ENCODE assay signal across 18 cellular contexts in genomic region chr2:71313-72035, GRCh38. TPM values are rescaled to one million over a fixed set of nuclear protein-coding genes. Genes with fewer than 3 reads are reported as not detected.
DNase-seq lines count a peak whose midpoint lies in the region; TF ChIP-seq lines count a peak whose summit lies in the region.
"Had no signal": no experiment of that assay in that cellular context is flagged by ENCODE, and none has a peak within 500 bp of the region (broad histone marks: within the 10 kb centered on the region; RNA-seq: fewer than 3 reads in every experiment).

No MANE protein-coding gene starts in this region.

- peak overlapping the region; percentile 61 to 64 for H3K27ac ChIP-seq in esophagus (ENCODE audit: low read depth in 2 of 2, low read length in 1 of 2)
- H3K27ac ChIP-seq: SJCRH30 had no signal

- H3K4me3 ChIP-seq in esophagus (ENCODE audit: low read depth in 1 of 2, low read length in 2 of 2) (no peak overlapping the region), BE2C (ENCODE audit: low read depth, low read length) (no peak overlapping the region)
- H3K4me3 ChIP-seq: SJCRH30 had no signal

- H3K9me3 ChIP-seq in esophagus (ENCODE audit: control insufficient read depth in 2 of 2, insufficient read depth in 1 of 2, low read depth in 1 of 2, low read length in 1 of 2) = peaks cover 0 to 2% of the 10 kb centered on the region in 2 donors
- H3K9me3 ChIP-seq in BE2C = no peaks in the 10 kb centered on the region
- H3K9me3 ChIP-seq: Caco-2, SJCRH30 had no signal

- 37 to 66% methylated on average over 5 of the region's 5 CpGs for WGBS in esophagus, 2 donors

- DNase-seq in HPDE6-E6E7 (ENCODE audit: extremely low spot score) (peak; percentile 40), SW480 (ENCODE audit: low spot score) (peak; percentile 82), renal cortical epithelial cell (ENCODE audit: low read depth) (peak; percentile 49), BE2C (no peak), NCI-H524 treated with DMSO at 0.1 percent for 48 hours (lab: John Stamatoyannopoulos, UW) (no peak), NCI-H187 treated with DMSO at 0.1 percent for 48 hours (lab: John Stamatoyannopoulos, UW) (no peak)
- DNase-seq: AML-193; Caco-2; DMS153; HFFc6; NCI-H2029; NCI-H2171; NCI-H446; NK-92 treated with Interleukin-12 subunit alpha and Interleukin-12 subunit beta, amount 100 ng/mL, for 24 hours; OCI-M1; RPMI8226; SJCRH30 had no signal

- H3K36me3 ChIP-seq in esophagus (ENCODE audit: control insufficient read depth in 2 of 2, insufficient read depth in 2 of 2, low read length in 1 of 2) (no peaks in the 10 kb centered on the region), BE2C (no peaks in the 10 kb centered on the region)
- H3K36me3 ChIP-seq: SJCRH30 had no signal

- no peaks in the 10 kb centered on the region for H3K27me3 ChIP-seq in esophagus (ENCODE audit: control insufficient read depth in 1 of 2, insufficient read depth in 2 of 2, low read length in 2 of 2)
- H3K27me3 ChIP-seq in BE2C = no peaks in the 10 kb centered on the region
- H3K27me3 ChIP-seq: SJCRH30 had no signal

- H3K4me1 ChIP-seq in esophagus (ENCODE audit: control insufficient read depth in 2 of 2, insufficient read depth in 2 of 2, low read length in 1 of 2) = peaks cover 2 to 9% of the 10 kb centered on the region in 2 donors
- H3K4me1 ChIP-seq in BE2C = no peaks in the 10 kb centered on the region
- H3K4me1 ChIP-seq: Caco-2, SJCRH30 had no signal

- TF ChIP-seq CTCF in BE2C (IDR thresholded peaks at IDR 0.05; ENCODE audit: low read depth, low read length) = no peak

RNA-seq across cellular contexts. Expression of gene FAM110C, which starts 25.2 kb away (rescaled TPM):
- 10 to 100 TPM; 23.2 to 31.1 TPM for polyA plus RNA-seq in esophagus
- 24.7 and 31.4 TPM in 2 replicates for total RNA-seq in renal cortical epithelial cell
- polyA plus RNA-seq in BE2C (2012; ENCODE audit: insufficient read depth, insufficient read length, low read depth) = not detected
- total RNA-seq: HFFc6, SJCRH30 had no signal

Comparison
In these comparisons a context has a peak if more than half of its experiments do, and no peak if none do; other contexts are left out.
1. DNase-seq: peak in HPDE6-E6E7 (single experiment), SW480 (single experiment) and renal cortical epithelial cell (single experiment); none in BE2C (single experiment), NCI-H524 treated with DMSO at 0.1 percent for 48 hours (single experiment) and NCI-H187 treated with DMSO at 0.1 percent for 48 hours (single experiment).